ENCODE assay signal across 11 cellular contexts in genomic region chr18:9434240-9434701, GRCh38. TPM values are rescaled to one million over a fixed set of nuclear protein-coding genes. Genes with fewer than 3 reads are reported as not detected.
A peak's percentile ranks its signal among the peaks of the same experiment; 100 is the strongest.
DNase-seq lines count a peak whose midpoint lies in the region; ATAC-seq and TF ChIP-seq lines count a peak whose summit lies in the region.
"Had no signal": no experiment of that assay in that cellular context is flagged by ENCODE, and none has a peak within 500 bp of the region (broad histone marks: within the 10 kb centered on the region; RNA-seq: fewer than 3 reads in every experiment).

No MANE protein-coding gene starts in this region.

- 42% methylated on average over 17 of the region's 17 CpGs for whole genome bisulfite sequencing in thymus

- POLR2A ChIA-PET in activated CD8-positive, alpha-beta T cell treated with anti-CD3 and anti-CD28 coated beads for 36 hours (lab: Charles Lee), result no interaction called here
- POLR2A ChIA-PET in activated CD8-positive, alpha-beta T cell treated with anti-CD3 and anti-CD28 coated beads, Interleukin-2, amount 10 ng/mL, durations not matched to agents 7 days and 5 days (lab: Charles Lee), result no interaction called here
- POLR2A ChIA-PET in activated B cell treated with CpG ODN at 0.5 μM for 24 hours (lab: Charles Lee), result no interaction called here

- DNase-seq in activated CD8-positive, alpha-beta T cell treated with anti-CD3 and anti-CD28 coated beads for 36 hours, result peak; percentile 24
- DNase-seq in activated CD8-positive, alpha-beta T cell treated with anti-CD3 and anti-CD28 coated beads, Interleukin-2, amount 10 ng/mL, durations not matched to agents 7 days and 5 days, result no peak
- no peak for DNase-seq in activated B cell treated with CpG ODN at 0.5 μM for 24 hours
- peak; percentile 60 for DNase-seq in islet precursor cell
- DNase-seq in SIG-M5 (lab: John Stamatoyannopoulos, UW), result no peak
- DNase-seq in effector memory CD4-positive, alpha-beta T cell, result no peak
- DNase-seq in HCEC 1CT, result no peak
- DNase-seq: NCI-H1105 had no signal

- H3K4me3 ChIP-seq in thymus (ENCODE audit: low read length), result peak overlapping the region; percentile 24
- H3K4me3 ChIP-seq in effector memory CD4-positive, alpha-beta T cell (ENCODE audit: insufficient read depth, low read depth, low read length, poor library complexity, severe bottlenecking), result no peak overlapping the region
- H3K4me3 ChIP-seq: skin epidermis, vagina had no signal

- no peaks in the 10 kb centered on the region for H3K9me3 Mint-ChIP-seq in activated CD8-positive, alpha-beta T cell treated with anti-CD3 and anti-CD28 coated beads for 36 hours
- H3K9me3 Mint-ChIP-seq in activated CD8-positive, alpha-beta T cell treated with anti-CD3 and anti-CD28 coated beads, Interleukin-2, amount 10 ng/mL, durations not matched to agents 7 days and 5 days (ENCODE audit: insufficient read depth), result no peaks in the 10 kb centered on the region
- H3K9me3 Mint-ChIP-seq in activated B cell treated with CpG ODN at 0.5 μM for 24 hours, result no peaks in the 10 kb centered on the region

- peaks cover 6% of the 10 kb centered on the region for H3K4me1 Mint-ChIP-seq in activated CD8-positive, alpha-beta T cell treated with anti-CD3 and anti-CD28 coated beads for 36 hours (ENCODE audit: low read depth)
- peaks cover 4% of the 10 kb centered on the region for H3K4me1 Mint-ChIP-seq in activated CD8-positive, alpha-beta T cell treated with anti-CD3 and anti-CD28 coated beads, Interleukin-2, amount 10 ng/mL, durations not matched to agents 7 days and 5 days (ENCODE audit: low read depth)
- H3K4me1 Mint-ChIP-seq in activated B cell treated with CpG ODN at 0.5 μM for 24 hours, result peaks cover 13% of the 10 kb centered on the region

- H3K27ac ChIP-seq in thymus (ENCODE audit: low read depth), result peak overlapping the region; percentile 70
- H3K27ac ChIP-seq in effector memory CD4-positive, alpha-beta T cell (ENCODE audit: insufficient read depth, low read length, poor library complexity, severe bottlenecking), result no peak overlapping the region
- H3K27ac ChIP-seq: vagina had no signal

- no peaks in the 10 kb centered on the region for H3K36me3 ChIP-seq in thymus (ENCODE audit: control insufficient read depth, insufficient read depth)
- no peaks in the 10 kb centered on the region for H3K36me3 ChIP-seq in effector memory CD4-positive, alpha-beta T cell (ENCODE audit: control insufficient read depth, insufficient read depth, low read length)
- H3K36me3 ChIP-seq: vagina had no signal

- no peak overlapping the region for H3K4me3 Mint-ChIP-seq in activated CD8-positive, alpha-beta T cell treated with anti-CD3 and anti-CD28 coated beads for 36 hours
- H3K4me3 Mint-ChIP-seq in activated CD8-positive, alpha-beta T cell treated with anti-CD3 and anti-CD28 coated beads, Interleukin-2, amount 10 ng/mL, durations not matched to agents 7 days and 5 days, result no peak overlapping the region
- H3K4me3 Mint-ChIP-seq in activated B cell treated with CpG ODN at 0.5 μM for 24 hours, result peak overlapping the region; percentile 50

- CTCF ChIA-PET in activated CD8-positive, alpha-beta T cell treated with anti-CD3 and anti-CD28 coated beads for 36 hours (lab: Charles Lee), result interaction anchor here (0.9 to 1.3 kb wide), 2 partner anchors 10 to 82 kb away, joined by 3 to 4 read pairs; no protein-coding TSS in a partner anchor
- CTCF ChIA-PET in activated CD8-positive, alpha-beta T cell treated with anti-CD3 and anti-CD28 coated beads, Interleukin-2, amount 10 ng/mL, durations not matched to agents 7 days and 5 days (lab: Charles Lee), result no interaction called here
- CTCF ChIA-PET in activated B cell treated with CpG ODN at 0.5 μM for 24 hours (lab: Charles Lee), result no interaction called here

- ATAC-seq in activated CD8-positive, alpha-beta T cell treated with anti-CD3 and anti-CD28 coated beads for 36 hours, result peak; percentile 65
- no peak for ATAC-seq in activated CD8-positive, alpha-beta T cell treated with anti-CD3 and anti-CD28 coated beads, Interleukin-2, amount 10 ng/mL, durations not matched to agents 7 days and 5 days
- ATAC-seq in activated B cell treated with CpG ODN at 0.5 μM for 24 hours (ENCODE audit: low read depth), result no peak

- H3K27me3 ChIP-seq in thymus (ENCODE audit: control insufficient read depth, insufficient read depth), result no peaks in the 10 kb centered on the region
- H3K27me3 ChIP-seq in effector memory CD4-positive, alpha-beta T cell (replicated peaks; ENCODE audit: control insufficient read depth, insufficient read depth, low read length, poor library complexity, severe bottlenecking), result no peaks in the 10 kb centered on the region
- H3K27me3 ChIP-seq: vagina had no signal

- H3K27ac Mint-ChIP-seq in activated CD8-positive, alpha-beta T cell treated with anti-CD3 and anti-CD28 coated beads for 36 hours, result no peak overlapping the region
- no peak overlapping the region for H3K27ac Mint-ChIP-seq in activated CD8-positive, alpha-beta T cell treated with anti-CD3 and anti-CD28 coated beads, Interleukin-2, amount 10 ng/mL, durations not matched to agents 7 days and 5 days
- no peak overlapping the region for H3K27ac Mint-ChIP-seq in activated B cell treated with CpG ODN at 0.5 μM for 24 hours

- peaks cover 3% of the 10 kb centered on the region for H3K27me3 Mint-ChIP-seq in activated CD8-positive, alpha-beta T cell treated with anti-CD3 and anti-CD28 coated beads for 36 hours
- no peaks in the 10 kb centered on the region for H3K27me3 Mint-ChIP-seq in activated CD8-positive, alpha-beta T cell treated with anti-CD3 and anti-CD28 coated beads, Interleukin-2, amount 10 ng/mL, durations not matched to agents 7 days and 5 days (ENCODE audit: low read depth)
- no peaks in the 10 kb centered on the region for H3K27me3 Mint-ChIP-seq in activated B cell treated with CpG ODN at 0.5 μM for 24 hours

- H3K36me3 Mint-ChIP-seq in activated CD8-positive, alpha-beta T cell treated with anti-CD3 and anti-CD28 coated beads for 36 hours (ENCODE audit: low read depth), result no peaks in the 10 kb centered on the region
- H3K36me3 Mint-ChIP-seq in activated CD8-positive, alpha-beta T cell treated with anti-CD3 and anti-CD28 coated beads, Interleukin-2, amount 10 ng/mL, durations not matched to agents 7 days and 5 days (ENCODE audit: low read depth), result no peaks in the 10 kb centered on the region
- no peaks in the 10 kb centered on the region for H3K36me3 Mint-ChIP-seq in activated B cell treated with CpG ODN at 0.5 μM for 24 hours (ENCODE audit: low read depth)

- TF ChIP-seq CTCF in activated CD8-positive, alpha-beta T cell treated with anti-CD3 and anti-CD28 coated beads for 36 hours (IDR thresholded peaks at IDR 0.05), result no peak
- TF ChIP-seq CTCF in activated B cell treated with CpG ODN at 0.5 μM for 24 hours (IDR thresholded peaks at IDR 0.05), result no peak

- intact Hi-C loops in activated CD8-positive, alpha-beta T cell treated with anti-CD3 and anti-CD28 coated beads for 36 hours (cut with micrococcal nuclease), result no loop called here
- intact Hi-C loops in activated B cell treated with CpG ODN at 0.5 μM for 24 hours (cut with micrococcal nuclease), result no loop called here

- H3K4me1 ChIP-seq in thymus (ENCODE audit: control insufficient read depth, insufficient read depth, low read length), result peaks cover 3% of the 10 kb centered on the region
- no peaks in the 10 kb centered on the region for H3K4me1 ChIP-seq in effector memory CD4-positive, alpha-beta T cell (ENCODE audit: control insufficient read depth, insufficient read depth, low read length, poor library complexity, severe bottlenecking)

- no peaks in the 10 kb centered on the region for H3K9me3 ChIP-seq in thymus (ENCODE audit: control insufficient read depth)
- no peaks in the 10 kb centered on the region for H3K9me3 ChIP-seq in effector memory CD4-positive, alpha-beta T cell (ENCODE audit: control insufficient read depth, low read length)
- H3K9me3 ChIP-seq: vagina had no signal

RNA-seq across cellular contexts. Expression of gene RALBP1, which starts 41.0 kb away (rescaled TPM):
- total RNA-seq in activated CD8-positive, alpha-beta T cell treated with anti-CD3 and anti-CD28 coated beads for 36 hours, result 10 to 100 TPM; 47.8 to 50.2 TPM
- total RNA-seq in activated CD8-positive, alpha-beta T cell treated with anti-CD3 and anti-CD28 coated beads, Interleukin-2, amount 10 ng/mL, durations not matched to agents 7 days and 5 days, result 10 to 100 TPM; 48.6 to 51.2 TPM
- 31.9 and 32.7 TPM in 2 replicates for total RNA-seq in activated B cell treated with CpG ODN at 0.5 μM for 24 hours
- 29.7 TPM for polyA plus RNA-seq in thymus

Comparison
In these comparisons a context has a peak if more than half of its experiments do, and no peak if none do; other contexts are left out.
1. DNase-seq: peak in activated CD8-positive, alpha-beta T cell treated with anti-CD3 and anti-CD28 coated beads for 36 hours (single experiment) and islet precursor cell (single experiment); none in activated CD8-positive, alpha-beta T cell treated with anti-CD3 and anti-CD28 coated beads, Interleukin-2, amount 10 ng/mL, durations not matched to agents 7 days and 5 days (single experiment), activated B cell treated with CpG ODN at 0.5 μM for 24 hours (single experiment), SIG-M5 (single experiment), effector memory CD4-positive, alpha-beta T cell (0 of 3) and HCEC 1CT (single experiment).